11 cellular contexts compared by ENCODE assay signal in genomic region chr20:51586005-51586440, GRCh38. TPM values are rescaled to one million over a fixed set of nuclear protein-coding genes. Genes with fewer than 3 reads are reported as not detected.
A peak's percentile ranks its signal among the peaks of the same experiment; 100 is the strongest.
DNase-seq lines count a peak whose midpoint lies in the region; ATAC-seq and TF ChIP-seq lines count a peak whose summit lies in the region.
"Had no signal": no experiment of that assay in that cellular context is flagged by ENCODE, and none has a peak within 500 bp of the region (broad histone marks: within the 10 kb centered on the region; RNA-seq: fewer than 3 reads in every experiment).

No MANE protein-coding gene starts in this region.

- H3K4me1 ChIP-seq in cardiac muscle cell (ENCODE audit: low read depth) (peaks cover 7% of the 10 kb centered on the region), PC-9 (replicated peaks; ENCODE audit: insufficient read depth) (peaks cover 8% of the 10 kb centered on the region; the same call in 1 of the 2 replicates), testis (no peaks in the 10 kb centered on the region)

- H3K9me2 ChIP-seq in PC-9 (ENCODE audit: insufficient read depth), result no peaks in the 10 kb centered on the region

- H3K4me3 ChIP-seq in cardiac muscle cell, result no peak overlapping the region
- no peak overlapping the region for H3K4me3 ChIP-seq in PC-9
- H3K4me3 ChIP-seq in testis, result no peak overlapping the region

- TF ChIP-seq CTCF in cardiac muscle cell (IDR thresholded peaks at IDR 0.05; ENCODE audit: low read depth, low read length) (no peak), PC-9 (conservative IDR thresholded peaks at IDR 0.05) (no peak), endothelial cell (IDR thresholded peaks at IDR 0.05; ENCODE audit: unreplicated experiment) (no peak), testis (IDR thresholded peaks at IDR 0.05) (no peak)

- no peak for TF ChIP-seq POLR2A in testis (IDR thresholded peaks at IDR 0.05)

- no peaks in the 10 kb centered on the region for H3K36me3 Mint-ChIP-seq in endothelial cell (ENCODE audit: low read depth, unreplicated experiment)

- H3K9me3 Mint-ChIP-seq in endothelial cell (ENCODE audit: unreplicated experiment), result no peaks in the 10 kb centered on the region
- H3K9me3 Mint-ChIP-seq: dendritic cell treated with granulocyte-macrophage colony-stimulating factor and Interleukin-4, amounts not matched to agents 40 ng/mL and 50 ng/mL, for 4 days had no signal

- H3K27me3 Mint-ChIP-seq in endothelial cell (ENCODE audit: unreplicated experiment), result peaks cover 9% of the 10 kb centered on the region

- H4K20me1 ChIP-seq in PC-9 (ENCODE audit: insufficient read depth), result no peaks in the 10 kb centered on the region

- DNase-seq in cardiac muscle cell (ENCODE audit: low read depth in 1 of 2, low spot score in 1 of 2) (peak in 1 of 2 donors; percentile 77), left ventricle myocardium superior (no peak), PC-9 (peak; percentile 20 to 64), endothelial cell (ENCODE audit: low spot score) (no peak), NCI-H774 (lab: John Stamatoyannopoulos, UW) (no peak), testis (no peak), NCI-H128 (lab: John Stamatoyannopoulos, UW; ENCODE audit: unreplicated experiment) (no peak)
- DNase-seq in activated CD8-positive, alpha-beta memory T cell treated with anti-CD3 and anti-CD28 coated beads, Interleukin-2, amount 50 U/mL, for 48 hours, result no peak
- DNase-seq: NCI-H748 treated with DMSO at 0.1 percent for 48 hours had no signal

- peak overlapping the region; percentile 24 for H3K27ac ChIP-seq in cardiac muscle cell
- no peak overlapping the region for H3K27ac ChIP-seq in PC-9
- no peak overlapping the region for H3K27ac ChIP-seq in testis
- H3K27ac ChIP-seq: C4-2B had no signal

- H3K79me2 ChIP-seq in PC-9 (ENCODE audit: low read depth), result no peaks in the 10 kb centered on the region

- no peaks in the 10 kb centered on the region for H3K27me3 ChIP-seq in cardiac muscle cell
- H3K27me3 ChIP-seq in PC-9 (ENCODE audit: insufficient read depth, low read depth), result no peaks in the 10 kb centered on the region
- H3K27me3 ChIP-seq in testis, result no peaks in the 10 kb centered on the region

- H3K4me1 Mint-ChIP-seq in endothelial cell (ENCODE audit: unreplicated experiment), result peaks cover 17% of the 10 kb centered on the region

- peak overlapping the region; percentile 9 for H3K27ac Mint-ChIP-seq in endothelial cell (ENCODE audit: unreplicated experiment)
- H3K27ac Mint-ChIP-seq: dendritic cell treated with granulocyte-macrophage colony-stimulating factor and Interleukin-4, amounts not matched to agents 40 ng/mL and 50 ng/mL, for 4 days had no signal

- no peaks in the 10 kb centered on the region for H3K9me3 ChIP-seq in cardiac muscle cell (ENCODE audit: low read depth)
- no peaks in the 10 kb centered on the region for H3K9me3 ChIP-seq in PC-9 (ENCODE audit: insufficient read depth, low read depth)
- no peaks in the 10 kb centered on the region for H3K9me3 ChIP-seq in testis

- CTCF ChIA-PET in PC-9 (lab: Charles Lee), result interaction anchor here (0.6 kb wide), 1 partner anchor 15 kb away, joined by 4 read pairs; no protein-coding TSS in a partner anchor

- ATAC-seq in left ventricle myocardium superior, result no peak

- no peak overlapping the region for H3K4me3 Mint-ChIP-seq in endothelial cell (ENCODE audit: unreplicated experiment)
- H3K4me3 Mint-ChIP-seq: dendritic cell treated with granulocyte-macrophage colony-stimulating factor and Interleukin-4, amounts not matched to agents 40 ng/mL and 50 ng/mL, for 4 days had no signal

- intact Hi-C loops in left ventricle myocardium superior (cut with micrococcal nuclease), result no loop called here
- intact Hi-C loops in PC-9 (cut with micrococcal nuclease; ENCODE audit: unreplicated experiment), result no loop called here
- intact Hi-C loops in testis (cut with DNase I; ENCODE audit: low total_unique reads), result no loop called here

- no peaks in the 10 kb centered on the region for H3K36me3 ChIP-seq in cardiac muscle cell
- H3K36me3 ChIP-seq in PC-9 (ENCODE audit: low read depth), result no peaks in the 10 kb centered on the region
- no peaks in the 10 kb centered on the region for H3K36me3 ChIP-seq in testis (ENCODE audit: low read depth, missing control alignments)

- no peak overlapping the region for H3K4me2 ChIP-seq in PC-9

- WGBS in testis, 2 donors, result 90 to 95% methylated on average over 4 of the region's 4 CpGs

- H3F3A ChIP-seq in PC-9 (ENCODE audit: insufficient read depth, low read depth), result no peaks in the 10 kb centered on the region

- H2AFZ ChIP-seq in PC-9, result no peak overlapping the region

- BruUV-seq in PC-9 (replicated peaks; lab: Mats Ljungman, UMichigan), result no TSS peak

- POLR2A ChIA-PET in PC-9 (lab: Charles Lee; ENCODE audit: unreplicated experiment), result interaction anchor here (0.6 to 0.7 kb wide), 3 partner anchors 9 to 197 kb away, joined by 6 to 7 read pairs (median 6); no protein-coding TSS in a partner anchor

RNA-seq across cellular contexts. Expression of gene NFATC2, which starts 43.5 kb away (rescaled TPM):
- total RNA-seq in cardiac muscle cell (9.2 and 17.0 TPM in 2 replicates), left ventricle myocardium superior (2.3 TPM), PC-9 (2021) (6.3 and 6.8 TPM in 2 replicates), endothelial cell (ENCODE audit: unreplicated experiment) (3.5 TPM), testis (1 to 10 TPM; 5.4 to 6.5 TPM)
- polyA plus RNA-seq in cardiac muscle cell (5.8 and 11.3 TPM in 2 replicates), testis (ENCODE audit: insufficient read depth, low read depth, low replicate concordance) (7.5 TPM)

Comparison
In these comparisons a context has a peak if more than half of its experiments do, and no peak if none do; other contexts are left out.
1. DNase-seq: peak in PC-9 (2 of 2); none in left ventricle myocardium superior (single experiment), endothelial cell (single experiment), NCI-H774 (single experiment), testis (single experiment), NCI-H128 (single experiment) and activated CD8-positive, alpha-beta memory T cell treated with anti-CD3 and anti-CD28 coated beads, Interleukin-2, amount 50 U/mL, for 48 hours (single experiment).